8 cellular contexts compared by ENCODE assay signal in genomic region chr7:127253289-127254162, GRCh38. TPM values are rescaled to one million over a fixed set of nuclear protein-coding genes. Genes with fewer than 3 reads are reported as not detected.
DNase-seq lines count a peak whose midpoint lies in the region; ATAC-seq and TF ChIP-seq lines count a peak whose summit lies in the region.

No MANE protein-coding gene starts in this region.

- H3K4me1 ChIP-seq in osteoblast (ENCODE audit: insufficient read depth, low read length), result peaks cover 9% of the 10 kb centered on the region

- CTCF ChIA-PET in RWPE1 (lab: Yijun Ruan, JAX), result interaction anchor here (0.6 to 1.9 kb wide), 13 partner anchors 18 to 655 kb away, joined by 3 to 7 read pairs (median 3); no protein-coding TSS in a partner anchor

- H3K9me3 Mint-ChIP-seq in IgD-negative memory B cell, result no peaks in the 10 kb centered on the region
- no peaks in the 10 kb centered on the region for H3K9me3 Mint-ChIP-seq in activated naive CD4-positive, alpha-beta T cell treated with anti-CD3 and anti-CD28 coated beads, Interleukin-2, amount 50 U/mL, for 72 hours
- no peaks in the 10 kb centered on the region for H3K9me3 Mint-ChIP-seq in type B pancreatic cell

- no peaks in the 10 kb centered on the region for H3K9me3 ChIP-seq in osteoblast (ENCODE audit: low read depth, low read length)

- H3K27ac Mint-ChIP-seq in IgD-negative memory B cell (no peak overlapping the region), type B pancreatic cell (no peak overlapping the region)
- no peak overlapping the region for H3K27ac Mint-ChIP-seq in activated naive CD4-positive, alpha-beta T cell treated with anti-CD3 and anti-CD28 coated beads, Interleukin-2, amount 50 U/mL, for 72 hours

- peaks cover 47% of the 10 kb centered on the region for H3K27me3 ChIP-seq in osteoblast (ENCODE audit: insufficient read depth, low read length)

- H3K4me3 Mint-ChIP-seq in IgD-negative memory B cell, result peak overlapping the region; percentile 89 to 94 (median 92)
- peak overlapping the region; percentile 91 for H3K4me3 Mint-ChIP-seq in type B pancreatic cell

- H3K4me2 ChIP-seq in osteoblast (ENCODE audit: insufficient read depth, low read length), result peak overlapping the region; percentile 88

- H3K36me3 Mint-ChIP-seq in IgD-negative memory B cell (no peaks in the 10 kb centered on the region), type B pancreatic cell (no peaks in the 10 kb centered on the region)
- peaks cover 0 to 6% of the 10 kb centered on the region in 2 donors for H3K36me3 Mint-ChIP-seq in activated naive CD4-positive, alpha-beta T cell treated with anti-CD3 and anti-CD28 coated beads, Interleukin-2, amount 50 U/mL, for 72 hours

- H3K4me3 ChIP-seq in osteoblast (ENCODE audit: insufficient read depth, low read length), result peak overlapping the region; percentile 78

- POLR2A ChIA-PET in RWPE1 (lab: Yijun Ruan, JAX; ENCODE audit: low non-redundant PET), result no interaction called here

- intact Hi-C loops in head of caudate nucleus (cut with DNase I), result loop anchor here (5.0 to 10.0 kb wide), 2 partner anchors 146 to 449 kb away; no protein-coding TSS in a partner anchor

- H3K27ac ChIP-seq in RWPE1 (no peak overlapping the region), osteoblast (ENCODE audit: low read depth, low read length) (no peak overlapping the region)

- H3K79me2 ChIP-seq in osteoblast (ENCODE audit: insufficient read depth, low read length), result no peaks in the 10 kb centered on the region

- no peaks in the 10 kb centered on the region for H3K36me3 ChIP-seq in osteoblast (ENCODE audit: insufficient read depth, low read length)

- H2AFZ ChIP-seq in osteoblast (ENCODE audit: low read length), result peak overlapping the region; percentile 91

- peaks cover 52% of the 10 kb centered on the region for H3K27me3 Mint-ChIP-seq in IgD-negative memory B cell
- H3K27me3 Mint-ChIP-seq in type B pancreatic cell, result peaks cover 86% of the 10 kb centered on the region

- H4K20me1 ChIP-seq in osteoblast (ENCODE audit: insufficient read depth, low read length), result no peaks in the 10 kb centered on the region

- ATAC-seq in GM21619 (IDR thresholded peaks at IDR 0.05; ENCODE audit: unreplicated experiment), result peak; percentile 84
- peak; percentile 83 to 84 for ATAC-seq in activated naive CD4-positive, alpha-beta T cell treated with anti-CD3 and anti-CD28 coated beads, Interleukin-2, amount 50 U/mL, for 72 hours

- peaks cover 6 to 14% (median 7%) of the 10 kb centered on the region in 3 donors for H3K4me1 Mint-ChIP-seq in IgD-negative memory B cell
- peaks cover 5% of the 10 kb centered on the region for H3K4me1 Mint-ChIP-seq in type B pancreatic cell (ENCODE audit: unreplicated experiment)

- TF ChIP-seq CTCF in RWPE1 (conservative IDR thresholded peaks at IDR 0.05; ENCODE audit: low read depth) (peak; percentile 99), osteoblast (IDR thresholded peaks at IDR 0.05; ENCODE audit: extremely low read depth, low read depth, low read length) (peak; percentile 60), type B pancreatic cell (conservative IDR thresholded peaks at IDR 0.05) (peak; percentile 88)

- DNase-seq in Daoy (ENCODE audit: low read depth), result peak; percentile 79
- peak; percentile 56 for DNase-seq in RWPE1 (ENCODE audit: low spot score)
- DNase-seq in activated naive CD4-positive, alpha-beta T cell treated with anti-CD3 and anti-CD28 coated beads, Interleukin-2, amount 50 U/mL, for 72 hours (ENCODE audit: low spot score in 2 of 2), result peak; percentile 62 to 73
- DNase-seq in head of caudate nucleus, result peak; percentile 45 to 91 (median 82)
- peak; percentile 98 for DNase-seq in osteoblast (ENCODE audit: insufficient read length, low spot score, missing footprints)
- peak; percentile 81 for DNase-seq in type B pancreatic cell (ENCODE audit: extremely low spot score, unreplicated experiment)

RNA-seq across cellular contexts. Expression of gene GRM8, which starts 0.8 kb away (rescaled TPM):
- total RNA-seq in Daoy (2014; rRNA removed; shearing (Covaris generic)), result 0.24 and 1.4 TPM in 2 replicates
- not detected for polyA plus RNA-seq in IgD-negative memory B cell
- not detected for total RNA-seq in activated naive CD4-positive, alpha-beta T cell treated with anti-CD3 and anti-CD28 coated beads, Interleukin-2, amount 50 U/mL, for 72 hours
- total RNA-seq in osteoblast, result not detected in 2 replicates
- 3.4 and 8.1 TPM in 2 replicates for total RNA-seq in type B pancreatic cell (ENCODE audit: low replicate concordance)
